In genomic region chr7:6402741-6403140, GRCh38 we compare ENCODE assay signal across 1 cellular context.
TF ChIP-seq lines count a peak whose summit lies in the region.

No MANE protein-coding gene starts in this region.

TF ChIP-seq in HepG2, 621 proteins besides CTCF, POLR2A, EP300 and RAD21:
- TF ChIP-seq ZNF776 (CRISPR knock-in tag; IDR thresholded peaks at IDR 0.05) (no peak), ZNF12 (CRISPR knock-in tag; IDR thresholded peaks at IDR 0.05) (no peak), ZSCAN20 (CRISPR knock-in tag; IDR thresholded peaks at IDR 0.05; ENCODE audit: borderline replicate concordance) (no peak), ZNF883 (CRISPR knock-in tag; IDR thresholded peaks at IDR 0.05; ENCODE audit: not compliant biosample characterization) (no peak), XRCC5 (optimal IDR thresholded peaks at IDR 0.05; ENCODE audit: low read length) (no peak), ZKSCAN5 (CRISPR knock-in tag; IDR thresholded peaks at IDR 0.05) (no peak), KLF15 (CRISPR knock-in tag; IDR thresholded peaks at IDR 0.05; ENCODE audit: borderline replicate concordance) (no peak), KDM5A (IDR thresholded peaks at IDR 0.05; ENCODE audit: borderline replicate concordance, low read length) (no peak), TRAFD1 (CRISPR knock-in tag; IDR thresholded peaks at IDR 0.05; ENCODE audit: borderline replicate concordance) (no peak), PRDM4 (CRISPR knock-in tag; IDR thresholded peaks at IDR 0.05; ENCODE audit: borderline replicate concordance) (no peak), ZNF605 (CRISPR knock-in tag; IDR thresholded peaks at IDR 0.05) (no peak), MBNL3 (CRISPR knock-in tag; conservative IDR thresholded peaks at IDR 0.05) (no peak), HHEX (CRISPR knock-in tag; IDR thresholded peaks at IDR 0.05) (no peak), HCFC1 (IDR thresholded peaks at IDR 0.05; ENCODE audit: low read depth, low read length) (no peak), ZBTB37 (CRISPR knock-in tag; IDR thresholded peaks at IDR 0.05) (no peak)
